29 cellular contexts compared by ENCODE assay signal in genomic region chr2:16092861-16093638, GRCh38.
"Had no signal": no experiment of that assay in that cellular context is flagged by ENCODE, and none has a peak within 500 bp of the region (broad histone marks: within the 10 kb centered on the region; RNA-seq: fewer than 3 reads in every experiment).

No MANE protein-coding gene starts in this region.

- H3K4me3 ChIP-seq: esophagus muscularis mucosa, gastrocnemius medialis, heart right ventricle had no signal

- H3K27me3 Mint-ChIP-seq: activated B cell treated with CpG ODN at 0.5 μM for 24 hours; activated CD8-positive, alpha-beta T cell treated with anti-CD3 and anti-CD28 coated beads for 36 hours; activated naive CD8-positive, alpha-beta T cell; activated T-helper 17 cell treated with anti-CD3 and anti-CD28 coated beads, Interleukin-2, amount 50 U/mL, for 72 hours; effector memory CD8-positive, alpha-beta T cell; T-helper 17 cell had no signal

- H3K4me1 ChIP-seq: esophagus muscularis mucosa, foreskin keratinocyte, gastrocnemius medialis, heart right ventricle had no signal

- DNase-seq: activated B cell treated with CpG ODN at 0.5 μM for 24 hours; activated CD4-positive, alpha-beta T cell treated with anti-CD3 and anti-CD28 coated beads for 48 hours; activated CD4-positive, alpha-beta T cell treated with anti-CD3 and anti-CD28 coated beads, Interleukin-2, amount 50 U/mL, for 1 hour; activated CD4-positive, alpha-beta T cell treated with anti-CD3 and anti-CD28 coated beads, Interleukin-2, amount 50 U/mL, for 48 hours; activated CD8-positive, alpha-beta memory T cell treated with anti-CD3 and anti-CD28 coated beads for 24 hours; activated CD8-positive, alpha-beta T cell treated with anti-CD3 and anti-CD28 coated beads for 36 hours; activated effector memory CD4-positive, alpha-beta T cell treated with Interleukin-2 at 50 U/mL for 16 hours; activated gamma-delta T cell treated with Interleukin-2 at 50 U/mL for 16 hours; activated naive CD4-positive, alpha-beta T cell treated with anti-CD3 and anti-CD28 coated beads, Interleukin-2, amount 50 U/mL, for 16 hours; activated naive CD4-positive, alpha-beta T cell treated with Interleukin-2 at 50 U/mL for 16 hours; activated T-cell treated with anti-CD3 and anti-CD28 coated beads, Interleukin-2, amount 50 U/mL, for 4 hours; amniotic stem cell; anterior cingulate cortex; cortex of kidney; dermis blood vessel endothelial cell; effector CD4-positive, alpha-beta T cell; effector memory CD8-positive, alpha-beta T cell; erythroblast; foreskin keratinocyte; gastrocnemius medialis; heart right ventricle; T-helper 17 cell; T1000; WERI-Rb-1 had no signal

- H3K9me3 ChIP-seq: esophagus muscularis mucosa, gastrocnemius medialis, heart right ventricle had no signal

- H3K27ac Mint-ChIP-seq: activated B cell treated with CpG ODN at 0.5 μM for 24 hours; activated CD8-positive, alpha-beta T cell treated with anti-CD3 and anti-CD28 coated beads for 36 hours; activated naive CD8-positive, alpha-beta T cell; activated T-helper 17 cell treated with anti-CD3 and anti-CD28 coated beads, Interleukin-2, amount 50 U/mL, for 72 hours; effector memory CD8-positive, alpha-beta T cell; T-helper 17 cell; T-helper 2 cell treated with Interferon-gamma antibody and Interleukin-4, amounts not matched to agents 5 μg/mL and 100 μg/mL, for 36 hours had no signal

- H3K27ac ChIP-seq: esophagus muscularis mucosa, foreskin keratinocyte, gastrocnemius medialis, heart right ventricle had no signal

- H3K9me3 Mint-ChIP-seq: activated B cell treated with CpG ODN at 0.5 μM for 24 hours; activated CD8-positive, alpha-beta T cell treated with anti-CD3 and anti-CD28 coated beads for 36 hours; activated T-cell treated with anti-CD3 and anti-CD28 coated beads, Interleukin-2, amount 50 U/mL, for 4 hours; activated T-helper 17 cell treated with anti-CD3 and anti-CD28 coated beads, Interleukin-2, amount 50 U/mL, for 72 hours; T-helper 2 cell treated with Interferon-gamma antibody and Interleukin-4, amounts not matched to agents 5 μg/mL and 100 μg/mL, for 36 hours had no signal

- H3K36me3 Mint-ChIP-seq: activated naive CD8-positive, alpha-beta T cell had no signal

- H3K27me3 ChIP-seq: foreskin keratinocyte, gastrocnemius medialis had no signal

- H3K4me3 Mint-ChIP-seq: activated B cell treated with CpG ODN at 0.5 μM for 24 hours; activated CD8-positive, alpha-beta T cell treated with anti-CD3 and anti-CD28 coated beads for 36 hours; activated naive CD8-positive, alpha-beta T cell; activated T-cell treated with anti-CD3 and anti-CD28 coated beads, Interleukin-2, amount 50 U/mL, for 4 hours; activated T-helper 17 cell treated with anti-CD3 and anti-CD28 coated beads, Interleukin-2, amount 50 U/mL, for 72 hours; effector memory CD8-positive, alpha-beta T cell; T-helper 17 cell; T-helper 2 cell treated with Interferon-gamma antibody and Interleukin-4, amounts not matched to agents 5 μg/mL and 100 μg/mL, for 36 hours had no signal

- H3K36me3 ChIP-seq: esophagus muscularis mucosa, gastrocnemius medialis, heart right ventricle, WERI-Rb-1 had no signal

- H3K4me1 Mint-ChIP-seq: activated B cell treated with CpG ODN at 0.5 μM for 24 hours; activated T-helper 17 cell treated with anti-CD3 and anti-CD28 coated beads, Interleukin-2, amount 50 U/mL, for 72 hours; T-helper 17 cell had no signal

- ATAC-seq: activated CD4-positive, CD25-positive, alpha-beta regulatory T cell treated with anti-CD3 and anti-CD28 coated beads, Interleukin-2, amount 50 U/mL, for 24 hours; activated CD8-positive, alpha-beta T cell treated with anti-CD3 and anti-CD28 coated beads for 36 hours; activated T-cell treated with anti-CD3 and anti-CD28 coated beads, Interleukin-2, amount 50 U/mL, for 4 hours; activated T-helper 17 cell treated with anti-CD3 and anti-CD28 coated beads, Interleukin-2, amount 50 U/mL, for 72 hours; effector memory CD8-positive, alpha-beta T cell; foreskin keratinocyte; gastrocnemius medialis; T-helper 17 cell had no signal
